In the genomic region with DNA sequence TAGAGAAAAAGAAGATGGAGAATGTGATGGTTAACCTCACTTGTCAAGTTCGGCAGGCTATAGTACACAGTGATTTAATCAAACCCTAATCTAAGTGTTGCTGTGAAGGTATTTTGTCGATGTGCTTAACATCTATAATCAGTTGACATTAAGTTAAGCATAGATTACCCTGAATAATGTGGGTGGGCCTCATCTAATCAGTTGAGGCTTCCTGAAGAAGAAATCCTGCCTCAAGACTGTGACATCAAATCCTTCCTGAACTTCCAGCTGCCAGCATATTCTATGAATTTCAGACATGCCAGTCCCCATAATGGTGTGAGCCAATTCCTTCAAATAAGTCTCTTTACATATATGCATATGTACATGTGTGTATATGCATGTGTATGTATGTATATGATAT, we compare ENCODE assay signal across 11 cellular contexts.
"Had no signal": no experiment of that assay in that cellular context is flagged by ENCODE, and none has a peak within 500 bp of the region (broad histone marks: within the 10 kb centered on the region; RNA-seq: fewer than 3 reads in every experiment).

No MANE protein-coding gene starts in this region.

- H3K4me2 ChIP-seq: GM23338 had no signal

- H3K9me3 ChIP-seq: HAP-1 had no signal

- H3K36me3 ChIP-seq: HAP-1 had no signal

- DNase-seq: GM23248, GOT3, H7, H9, HCEC 1CT, HFFc6 had no signal

- H3K4me3 ChIP-seq: GM23248, GM23338, HAP-1 had no signal

- H3K27ac ChIP-seq: GM23248 had no signal

- H3K4me1 ChIP-seq: HAP-1 had no signal

- H2AFZ ChIP-seq: GM23248 had no signal

- H3K9ac ChIP-seq: GM23248 had no signal

- FAIRE-seq: H1, H54 had no signal

- ATAC-seq: GM23338, HCT116 had no signal
